ENCODE assay signal across 10 cellular contexts in genomic region chr6:125789167-125789566, GRCh38. TPM values are rescaled to one million over a fixed set of nuclear protein-coding genes. Genes with fewer than 3 reads are reported as not detected.
DNase-seq lines count a peak whose midpoint lies in the region; TF ChIP-seq lines count a peak whose summit lies in the region.
"Had no signal": no experiment of that assay in that cellular context is flagged by ENCODE, and none has a peak within 500 bp of the region (broad histone marks: within the 10 kb centered on the region; RNA-seq: fewer than 3 reads in every experiment).

No MANE protein-coding gene starts in this region.

- H3K9me2 ChIP-seq in OCI-LY1 (ENCODE audit: low read depth, low read length) = no peaks in the 10 kb centered on the region

- intact Hi-C loops in CD14-positive monocyte (cut with micrococcal nuclease) = loop anchor here in 1 of 2 donors (10.0 kb wide), 2 partner anchors 46 to 166 kb away; partner anchors contain the start of gene HINT3
- intact Hi-C loops in dorsolateral prefrontal cortex (cut with DNase I) = loop anchor here in 1 of 2 donors (1.0 kb wide), 1 partner anchor 8 kb away; no protein-coding TSS in a partner anchor

- H3K4me3 ChIP-seq in OCI-LY1 (ENCODE audit: low read depth, low read length, poor library complexity, severe bottlenecking) (peak overlapping the region; percentile 87), dorsolateral prefrontal cortex (peak overlapping the region in 37 of 59 donors; percentile 71 to 100 (median 95)), neuron (ENCODE audit: low read length) (peak overlapping the region; percentile 68), WERI-Rb-1 (ENCODE audit: low read depth, low read length) (no peak overlapping the region)

- in situ Hi-C loops in G401 (cut with HindIII; ENCODE audit: low sequenced_read_pairs) = no loop called here

- H3K4me2 ChIP-seq in OCI-LY1 (ENCODE audit: low read length) = peak overlapping the region; percentile 89

- H3K9me3 ChIP-seq in OCI-LY1 (ENCODE audit: low read length) = no peaks in the 10 kb centered on the region
- H3K9me3 ChIP-seq in neuron (ENCODE audit: low read length) = no peaks in the 10 kb centered on the region
- no peaks in the 10 kb centered on the region for H3K9me3 ChIP-seq in WERI-Rb-1 (ENCODE audit: severe bottlenecking)
- H3K9me3 ChIP-seq: SJSA1 had no signal

- H3K36me3 Mint-ChIP-seq in CD14-positive monocyte = no peaks in the 10 kb centered on the region

- H3K79me2 ChIP-seq in OCI-LY1 (ENCODE audit: insufficient read depth, low read length) = peaks cover 30% of the 10 kb centered on the region

- H3K27ac ChIP-seq in OCI-LY1 (ENCODE audit: low read depth, low read length, poor library complexity, severe bottlenecking) = peak overlapping the region; percentile 96
- H3K27ac ChIP-seq in dorsolateral prefrontal cortex = peak overlapping the region; percentile 93 to 100 (median 99)
- H3K27ac ChIP-seq in WERI-Rb-1 = no peak overlapping the region

- H3K27ac Mint-ChIP-seq in CD14-positive monocyte = peak overlapping the region in 4 of 7 donors; percentile 23 to 95 (median 92)

- H3K4me1 Mint-ChIP-seq in CD14-positive monocyte = peaks cover 40% of the 10 kb centered on the region

- TF ChIP-seq CTCF in CD14-positive monocyte (IDR thresholded peaks at IDR 0.05) (no peak), OCI-LY1 (IDR thresholded peaks at IDR 0.05; ENCODE audit: low read length) (no peak), dorsolateral prefrontal cortex (IDR thresholded peaks at IDR 0.05 in 54 of 56, conservative IDR thresholded peaks at IDR 0.05 in 2 of 56; ENCODE audit: low read depth in 1 of 56, partially characterized antibody in 56 of 56) (no peak), WERI-Rb-1 (IDR thresholded peaks at IDR 0.05; ENCODE audit: low read depth, low read length) (no peak)

- no peaks in the 10 kb centered on the region for H3F3A ChIP-seq in OCI-LY1 (ENCODE audit: insufficient read depth, low read length)

- no peaks in the 10 kb centered on the region for H4K20me1 ChIP-seq in OCI-LY1 (ENCODE audit: insufficient read depth, low read length)

- H3K9ac ChIP-seq in OCI-LY1 (ENCODE audit: low read length) = peak overlapping the region; percentile 82

- DNase-seq in CD14-positive monocyte (ENCODE audit: low spot score) (no peak), dorsolateral prefrontal cortex (no peak), WERI-Rb-1 (no peak), G401 (ENCODE audit: low spot score) (no peak), NCI-H82 treated with DMSO at 0.1 percent for 48 hours (lab: John Stamatoyannopoulos, UW; ENCODE audit: unreplicated experiment) (no peak)
- no peak for DNase-seq in stimulated activated CD4-positive, alpha-beta T cell treated with anti-CD3 and anti-CD28 coated beads, Interleukin-4, amount 100 ng/mL, for 4 hours

- H2AFZ ChIP-seq in OCI-LY1 (ENCODE audit: low read length) (no peak overlapping the region), neuron (ENCODE audit: low read depth, low read length) (peak overlapping the region; percentile 98)

- H3K27me3 ChIP-seq in OCI-LY1 (ENCODE audit: insufficient read depth, low read length) = no peaks in the 10 kb centered on the region
- no peaks in the 10 kb centered on the region for H3K27me3 ChIP-seq in dorsolateral prefrontal cortex
- H3K27me3 ChIP-seq in neuron (ENCODE audit: insufficient read depth, low read length) = no peaks in the 10 kb centered on the region
- H3K27me3 ChIP-seq in WERI-Rb-1 (ENCODE audit: insufficient read depth, low read depth, severe bottlenecking) = peaks cover 5% of the 10 kb centered on the region
- H3K27me3 ChIP-seq: SJSA1 had no signal

- H3K36me3 ChIP-seq in OCI-LY1 (ENCODE audit: insufficient read depth, low read length) (peaks cover 5% of the 10 kb centered on the region; the same call in 1 of the 2 replicates), neuron (ENCODE audit: insufficient read depth, low read length) (no peaks in the 10 kb centered on the region), WERI-Rb-1 (no peaks in the 10 kb centered on the region)

- H3K9me3 Mint-ChIP-seq in CD14-positive monocyte = no peaks in the 10 kb centered on the region

- H3K4me1 ChIP-seq in OCI-LY1 (ENCODE audit: insufficient read depth, low read length, severe bottlenecking) (peaks cover 51% of the 10 kb centered on the region), neuron (ENCODE audit: insufficient read depth, low read length) (peaks cover 19% of the 10 kb centered on the region)

- no peaks in the 10 kb centered on the region for H3K27me3 Mint-ChIP-seq in CD14-positive monocyte (ENCODE audit: low read depth in 3 of 3)

- H3K4me3 Mint-ChIP-seq in CD14-positive monocyte = no peak overlapping the region

RNA-seq across cellular contexts. Expression of gene NCOA7, which starts 1.6 kb away (rescaled TPM):
- polyA plus RNA-seq in CD14-positive monocyte = 10 to 100 TPM in 1 of 2 donors, 1 to 10 TPM in 1; 8.3 to 21.9 TPM
- 100 to 1,000 TPM in 118 of 120 experiments, 10 to 100 TPM in 2; 63.5 to 252 (median 193) TPM for total RNA-seq in dorsolateral prefrontal cortex
- 1.9 and 6.3 TPM in 2 replicates for total RNA-seq in G401 (2014; rRNA removed; shearing (Covaris generic))

RNA-seq across cellular contexts. Expression of gene HEY2, which starts 39.7 kb away (rescaled TPM):
- polyA plus RNA-seq in CD14-positive monocyte = not detected
- total RNA-seq in dorsolateral prefrontal cortex = 10 to 100 TPM in 16 of 120 experiments, 1 to 10 TPM in 104; 3.3 to 16.5 (median 7.2) TPM
- total RNA-seq in G401 (2014; rRNA removed; shearing (Covaris generic)) = not detected in 2 replicates
- total RNA-seq: epithelial cell of proximal tubule had no signal
